13 cellular contexts compared by ENCODE assay signal in the genomic region with DNA sequence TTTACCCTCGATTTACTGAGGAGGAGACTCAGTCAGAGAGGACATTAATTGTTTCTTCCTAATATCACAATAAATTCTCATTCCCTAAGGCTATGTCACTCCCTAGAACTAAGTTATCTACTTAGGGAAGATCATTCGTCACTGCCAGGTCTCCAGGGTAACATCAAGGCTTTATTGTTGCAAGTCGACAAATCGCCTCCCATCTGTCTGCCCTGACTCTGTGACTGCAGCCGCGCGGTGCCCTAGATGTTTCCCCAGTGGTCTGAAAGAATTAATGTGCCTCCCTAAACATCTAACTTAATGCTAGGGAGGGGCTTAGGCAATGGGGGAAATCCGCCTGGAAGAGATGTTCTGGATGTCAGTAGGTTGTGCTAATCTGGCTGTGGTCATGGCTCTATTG.
DNase-seq lines count a peak whose midpoint lies in the region; ATAC-seq and TF ChIP-seq lines count a peak whose summit lies in the region.
"Had no signal": no experiment of that assay in that cellular context is flagged by ENCODE, and none has a peak within 500 bp of the region (broad histone marks: within the 10 kb centered on the region; RNA-seq: fewer than 3 reads in every experiment).

No MANE protein-coding gene starts in this region.

- H3K9me3 ChIP-seq in OCI-LY3 (ENCODE audit: insufficient read depth, low read length) = no peaks in the 10 kb centered on the region
- H3K9me3 ChIP-seq: A549 had no signal

- H3K4me3 Mint-ChIP-seq in mesothelial cell of epicardium (no peak overlapping the region), CD14-positive monocyte (no peak overlapping the region)
- H3K4me3 Mint-ChIP-seq: CD8-positive, alpha-beta memory T cell; HFFc6 had no signal

- H4K20me1 ChIP-seq in OCI-LY3 (ENCODE audit: insufficient read depth, low read length) = no peaks in the 10 kb centered on the region

- H3K27ac Mint-ChIP-seq in mesothelial cell of epicardium (peak overlapping the region; percentile 1), CD14-positive monocyte (no peak overlapping the region)
- H3K27ac Mint-ChIP-seq: CD8-positive, alpha-beta memory T cell; HFFc6 had no signal

- H3K27me3 ChIP-seq in OCI-LY3 (ENCODE audit: low read depth, low read length) = 0 out of 2 replicates have a peak, but pooled peaks cover 5% of the 10 kb centered on the region

- no peaks in the 10 kb centered on the region for H3K36me3 ChIP-seq in OCI-LY3 (replicated peaks; ENCODE audit: low read depth, low read length)

- H3K36me3 Mint-ChIP-seq in mesothelial cell of epicardium (no peaks in the 10 kb centered on the region), CD14-positive monocyte (no peaks in the 10 kb centered on the region)
- H3K36me3 Mint-ChIP-seq: CD8-positive, alpha-beta memory T cell had no signal

- H3K4me3 ChIP-seq in OCI-LY3 (ENCODE audit: low read length) = no peak overlapping the region
- H3K4me3 ChIP-seq: A549 had no signal

- no peaks in the 10 kb centered on the region for H3K79me2 ChIP-seq in OCI-LY3 (ENCODE audit: low read length)

- H2AFZ ChIP-seq in OCI-LY3 (ENCODE audit: low read depth, low read length) = no peak overlapping the region

- intact Hi-C loops in CD14-positive monocyte (cut with micrococcal nuclease) = no loop called here

- H3K9ac ChIP-seq in OCI-LY3 (ENCODE audit: low read length) = no peak overlapping the region

- TF ChIP-seq CTCF in OCI-LY3 (IDR thresholded peaks at IDR 0.05; ENCODE audit: low read depth, low read length) = no peak
- TF ChIP-seq CTCF in mesothelial cell of epicardium (IDR thresholded peaks at IDR 0.05; ENCODE audit: unreplicated experiment) = no peak
- TF ChIP-seq CTCF in GM10266 (IDR thresholded peaks at IDR 0.05; ENCODE audit: control insufficient read depth, insufficient read depth, low read depth, missing control alignments) = no peak
- no peak for TF ChIP-seq CTCF in CD14-positive monocyte (IDR thresholded peaks at IDR 0.05)

- H3K27ac ChIP-seq in OCI-LY3 (ENCODE audit: low read length) = no peak overlapping the region
- H3K27ac ChIP-seq: A549 had no signal

- peaks cover 39% of the 10 kb centered on the region for H3K4me1 Mint-ChIP-seq in mesothelial cell of epicardium
- H3K4me1 Mint-ChIP-seq in CD14-positive monocyte = no peaks in the 10 kb centered on the region
- H3K4me1 Mint-ChIP-seq: CD8-positive, alpha-beta memory T cell had no signal

- H3K27me3 Mint-ChIP-seq in mesothelial cell of epicardium (ENCODE audit: low read depth) (peaks cover 2% of the 10 kb centered on the region), CD14-positive monocyte (ENCODE audit: low read depth in 3 of 3) (no peaks in the 10 kb centered on the region)
- H3K27me3 Mint-ChIP-seq: CD8-positive, alpha-beta memory T cell had no signal

- H3K9me3 Mint-ChIP-seq in mesothelial cell of epicardium = no peaks in the 10 kb centered on the region
- H3K9me3 Mint-ChIP-seq in CD14-positive monocyte = peaks cover 2 to 11% (median 5%) of the 10 kb centered on the region in 7 donors

- DNase-seq in NCI-H2171 (lab: John Stamatoyannopoulos, UW) (peak; percentile 14), mesothelial cell of epicardium (ENCODE audit: low spot score in 2 of 2, unreplicated experiment in 2 of 2) (peak in 1 of 2 experiments; percentile 41), GM10266 (ENCODE audit: extremely low spot score) (no peak), CD14-positive monocyte (ENCODE audit: low spot score) (no peak)
- DNase-seq: CD8-positive, alpha-beta memory T cell; DMS79; HCEC 1CT; HFFc6 had no signal

- peaks cover 14% of the 10 kb centered on the region; the same call in 1 of the 2 replicates for H3K4me1 ChIP-seq in OCI-LY3 (ENCODE audit: low read length)
- H3K4me1 ChIP-seq: A549 had no signal

- H3K4me2 ChIP-seq in OCI-LY3 (ENCODE audit: low read length) = peak overlapping the region; percentile 36
- H3K4me2 ChIP-seq: A549 had no signal

- ATAC-seq in GM21825 (IDR thresholded peaks at IDR 0.05; ENCODE audit: unreplicated experiment) = no peak
- ATAC-seq in HG02840 (IDR thresholded peaks at IDR 0.05; ENCODE audit: low FRiP score, unreplicated experiment) = no peak
- ATAC-seq: A549, HepG2 had no signal
